Comparison of ENCODE assay signal across 10 cellular contexts in genomic region chr1:43799656-43800629, GRCh38.
DNase-seq lines count a peak whose midpoint lies in the region; ATAC-seq, FAIRE-seq and TF ChIP-seq lines count a peak whose summit lies in the region.
"Had no signal": no experiment of that assay in that cellular context is flagged by ENCODE, and none has a peak within 500 bp of the region (broad histone marks: within the 10 kb centered on the region; RNA-seq: fewer than 3 reads in every experiment).

No MANE protein-coding gene starts in this region.

- H3K79me2 ChIP-seq in mammary epithelial cell (ENCODE audit: insufficient read depth, low read length), result peaks cover 2% of the 10 kb centered on the region

- TF ChIP-seq POLR2A in breast epithelium (IDR thresholded peaks at IDR 0.05), result no peak

- H3K4me3 ChIP-seq in mammary epithelial cell (replicated peaks in 1 of 3; ENCODE audit: insufficient read depth in 1 of 3, low read depth in 2 of 3, low read length in 3 of 3) (no peak overlapping the region), breast epithelium (no peak overlapping the region), WERI-Rb-1 (ENCODE audit: low read depth, low read length) (no peak overlapping the region), foreskin fibroblast (ENCODE audit: low read depth in 1 of 2, low read length in 2 of 2) (no peak overlapping the region), HAP-1 (no peak overlapping the region)

- H3K4me2 ChIP-seq in mammary epithelial cell (ENCODE audit: insufficient read depth, low read depth, low read length), result no peak overlapping the region
- H3K4me2 ChIP-seq: SK-N-SH had no signal

- dilution Hi-C loops in mammary epithelial cell (cut with HindIII; ENCODE audit: low sequenced_read_pairs), result no loop called here

- H3K27me3 Mint-ChIP-seq in effector memory CD8-positive, alpha-beta T cell, result no peaks in the 10 kb centered on the region

- H3K27me3 ChIP-seq in mammary epithelial cell (ENCODE audit: insufficient read depth, low read length) (no peaks in the 10 kb centered on the region), breast epithelium (no peaks in the 10 kb centered on the region), WERI-Rb-1 (ENCODE audit: insufficient read depth, low read depth, severe bottlenecking) (no peaks in the 10 kb centered on the region), HAP-1 (ENCODE audit: low read depth) (no peaks in the 10 kb centered on the region)

- no peak for TF ChIP-seq CTCF in mammary epithelial cell (conservative IDR thresholded peaks at IDR 0.05 in 1 of 2, IDR thresholded peaks at IDR 0.05 in 1 of 2; ENCODE audit: extremely low read depth in 1 of 2, insufficient read depth in 1 of 2, low read depth in 1 of 2, low read length in 2 of 2)
- TF ChIP-seq CTCF in breast epithelium (IDR thresholded peaks at IDR 0.05), result no peak
- TF ChIP-seq CTCF in WERI-Rb-1 (IDR thresholded peaks at IDR 0.05; ENCODE audit: low read depth, low read length), result no peak
- TF ChIP-seq CTCF in foreskin fibroblast (IDR thresholded peaks at IDR 0.05; ENCODE audit: low read depth, low read length), result no peak

- H3K9me3 ChIP-seq in mammary epithelial cell (replicated peaks; ENCODE audit: insufficient read depth, low read length) (no peaks in the 10 kb centered on the region), breast epithelium (no peaks in the 10 kb centered on the region), WERI-Rb-1 (ENCODE audit: severe bottlenecking) (no peaks in the 10 kb centered on the region), HAP-1 (no peaks in the 10 kb centered on the region)
- H3K9me3 ChIP-seq: SK-N-SH had no signal

- DNase-seq in mammary epithelial cell, result no peak
- no peak for DNase-seq in breast epithelium (ENCODE audit: low spot score in 2 of 2)
- DNase-seq in WERI-Rb-1, result peak; percentile 91
- peak; percentile 81 to 89 for DNase-seq in foreskin fibroblast
- DNase-seq in urothelium cell line (ENCODE audit: low spot score), result no peak
- DNase-seq in stimulated activated CD4-positive, alpha-beta T cell treated with anti-CD3 and anti-CD28 coated beads, Interleukin-2, amount 100 ng/mL, for 48 hours, result no peak
- no peak for DNase-seq in HAP-1 (ENCODE audit: low spot score in 2 of 2)
- DNase-seq in effector memory CD8-positive, alpha-beta T cell, result no peak
- DNase-seq: activated CD4-positive, CD25-positive, alpha-beta regulatory T cell treated with anti-CD3 and anti-CD28 coated beads, Interleukin-2, amount 50 U/mL, for 72 hours; SK-N-SH had no signal

- peaks cover 2% of the 10 kb centered on the region for H3K36me3 Mint-ChIP-seq in effector memory CD8-positive, alpha-beta T cell (ENCODE audit: insufficient read depth)

- no peaks in the 10 kb centered on the region for H4K20me1 ChIP-seq in mammary epithelial cell (ENCODE audit: insufficient read depth, low read length)

- intact Hi-C loops in mammary epithelial cell (cut with micrococcal nuclease) (no loop called here), breast epithelium (cut with DNase I; ENCODE audit: low total_unique reads) (no loop called here)

- H3K9me3 Mint-ChIP-seq in effector memory CD8-positive, alpha-beta T cell, result no peaks in the 10 kb centered on the region

- no peak overlapping the region for H3K27ac Mint-ChIP-seq in effector memory CD8-positive, alpha-beta T cell

- CTCF ChIA-PET in mammary epithelial cell (lab: Charles Lee; ENCODE audit: low non-redundant PET), result no interaction called here

- no TSS peak for BruUV-seq in mammary epithelial cell (replicated peaks; lab: Mats Ljungman, UMichigan)

- 97% methylated on average over 3 of the region's 4 CpGs for WGBS in mammary epithelial cell (ENCODE audit: low coverage, missing lambda C conversion rate)

- H3K4me1 ChIP-seq in mammary epithelial cell (ENCODE audit: insufficient read depth, low read length), result peaks cover 45% of the 10 kb centered on the region
- H3K4me1 ChIP-seq in breast epithelium, result no peaks in the 10 kb centered on the region
- H3K4me1 ChIP-seq in HAP-1, result no peaks in the 10 kb centered on the region

- H3K36me3 ChIP-seq in mammary epithelial cell (ENCODE audit: insufficient read depth, low read length) (no peaks in the 10 kb centered on the region), breast epithelium (no peaks in the 10 kb centered on the region), WERI-Rb-1 (no peaks in the 10 kb centered on the region), HAP-1 (replicated peaks) (no peaks in the 10 kb centered on the region)

- no peak overlapping the region for H3K9ac ChIP-seq in mammary epithelial cell (ENCODE audit: insufficient read depth, low read length)
- H3K9ac ChIP-seq: SK-N-SH had no signal

- peak; percentile 27 for FAIRE-seq in urothelium cell line (lab: Jason Lieb, UNC)

- no peak overlapping the region for H3K4me3 Mint-ChIP-seq in effector memory CD8-positive, alpha-beta T cell

- ATAC-seq in effector memory CD8-positive, alpha-beta T cell (replicated peaks), result no peak

- no peak overlapping the region for H2AFZ ChIP-seq in mammary epithelial cell (ENCODE audit: low read depth, low read length)

- in situ Hi-C loops in mammary epithelial cell (cut with MboI; ENCODE audit: low sequenced_read_pairs in 2 of 2), result no loop called here
- in situ Hi-C loops in HAP-1 (cut with MboI; ENCODE audit: low sequenced_read_pairs), result no loop called here

- H3K4me1 Mint-ChIP-seq in effector memory CD8-positive, alpha-beta T cell (ENCODE audit: low read depth in 2 of 2), result no peaks in the 10 kb centered on the region

- H3K27ac ChIP-seq in mammary epithelial cell (ENCODE audit: insufficient read depth, low read depth, low read length) (peak overlapping the region; percentile 65), breast epithelium (peak overlapping the region in 1 of 2 donors; percentile 43), WERI-Rb-1 (peak overlapping the region; percentile 71)

Comparison
In these comparisons a context has a peak if more than half of its experiments do, and no peak if none do; other contexts are left out.
1. DNase-seq: peak in WERI-Rb-1 (single experiment) and foreskin fibroblast (2 of 2); none in mammary epithelial cell (single experiment), breast epithelium (0 of 2), urothelium cell line (single experiment), stimulated activated CD4-positive, alpha-beta T cell treated with anti-CD3 and anti-CD28 coated beads, Interleukin-2, amount 100 ng/mL, for 48 hours (0 of 2), HAP-1 (0 of 2) and effector memory CD8-positive, alpha-beta T cell (0 of 3).